18 cellular contexts compared by ENCODE assay signal in the genomic region with DNA sequence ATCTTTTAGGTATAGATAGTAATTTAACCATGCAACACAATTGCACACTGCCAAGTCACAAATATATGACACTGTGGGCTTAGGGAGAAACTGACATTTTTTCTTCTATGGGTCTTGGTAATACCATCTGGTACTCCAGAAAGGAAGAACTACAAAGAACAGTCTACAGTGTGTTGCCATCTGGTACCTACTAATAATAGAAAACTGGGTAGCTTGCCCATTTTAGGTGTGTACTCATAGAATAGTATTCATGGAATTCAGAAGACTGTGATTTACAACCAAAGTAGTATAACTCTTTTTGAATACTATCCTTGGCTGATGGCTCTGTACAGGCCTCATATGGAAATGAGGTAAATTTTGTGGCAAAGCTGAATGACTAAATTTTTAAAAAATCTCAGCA.
"Had no signal": no experiment of that assay in that cellular context is flagged by ENCODE, and none has a peak within 500 bp of the region (broad histone marks: within the 10 kb centered on the region; RNA-seq: fewer than 3 reads in every experiment).

No MANE protein-coding gene starts in this region.

- H3K27me3 ChIP-seq: body of pancreas, colonic mucosa, gastrocnemius medialis, heart left ventricle, left lung, tibial artery had no signal

- H3K27ac ChIP-seq: body of pancreas, colonic mucosa, gastrocnemius medialis, heart left ventricle, left lung, tibial artery had no signal

- H3K4me1 ChIP-seq: body of pancreas, colonic mucosa, gastrocnemius medialis, heart left ventricle, left lung had no signal

- DNase-seq: activated CD4-positive, alpha-beta T cell treated with anti-CD3 and anti-CD28 coated beads for 36 hours; activated CD4-positive, alpha-beta T cell treated with anti-CD3 and anti-CD28 coated beads, Interleukin-2, amount 50 U/mL, for 48 hours; activated CD8-positive, alpha-beta memory T cell treated with anti-CD3 and anti-CD28 coated beads, Interleukin-2, amount 10 ng/mL, durations not matched to agents 7 days and 5 days; amniotic stem cell; body of pancreas; colonic mucosa; endodermal cell; gastrocnemius medialis; heart left ventricle; left lung; nephron progenitor cell; nucleus accumbens; stimulated activated CD4-positive, alpha-beta T cell treated with anti-CD3 and anti-CD28 coated beads, Interleukin-12 subunit alpha, Interleukin-12 subunit beta, amount 100 ng/mL, for 4 hours; stimulated activated CD4-positive, alpha-beta T cell treated with anti-CD3 and anti-CD28 coated beads, Interleukin-1b, Interleukin-23, amount 100 ng/mL, for 48 hours; stimulated activated CD8-positive, alpha-beta memory T cell treated with anti-CD3 and anti-CD28 coated beads, Interleukin-4, amount 100 ng/mL, for 48 hours; stimulated activated naive CD4-positive, alpha-beta T cell treated with Interleukin-2 at 50 U/mL for 16 hours; tibial artery had no signal

- H3K4me3 ChIP-seq: body of pancreas, colonic mucosa, gastrocnemius medialis, heart left ventricle, left lung, tibial artery had no signal

- H3K9me3 ChIP-seq: body of pancreas, colonic mucosa, gastrocnemius medialis, left lung had no signal

- ATAC-seq: activated CD4-positive, alpha-beta T cell treated with anti-CD3 and anti-CD28 coated beads for 36 hours; activated CD8-positive, alpha-beta memory T cell treated with anti-CD3 and anti-CD28 coated beads, Interleukin-2, amount 10 ng/mL, durations not matched to agents 7 days and 5 days; body of pancreas; gastrocnemius medialis; heart left ventricle; left lung; WTC11 had no signal

- H3K36me3 ChIP-seq: colonic mucosa, gastrocnemius medialis, left lung, tibial artery had no signal
